In the genomic region with DNA sequence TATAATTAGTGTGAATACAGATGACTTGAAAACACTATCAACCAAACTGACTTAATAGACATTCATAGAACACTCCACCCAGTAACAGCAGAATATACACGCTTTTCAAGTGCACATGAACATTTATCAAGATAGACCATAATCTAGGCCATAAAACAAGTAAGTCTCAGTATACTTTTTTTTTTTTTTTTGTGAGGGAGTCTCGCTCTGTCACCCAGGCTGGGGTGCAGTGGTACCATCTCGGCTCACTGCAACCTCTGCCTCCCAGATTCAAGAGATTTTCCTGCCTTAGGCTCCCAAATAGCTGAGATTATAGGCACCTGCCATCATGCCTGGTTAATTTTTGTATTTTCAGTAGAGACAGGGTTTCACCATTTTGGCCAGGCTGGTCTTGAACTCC, we compare ENCODE assay signal across 1 cellular context. TPM values are rescaled to one million over a fixed set of nuclear protein-coding genes. Genes with fewer than 3 reads are reported as not detected.
"Had no signal": no experiment of that assay in that cellular context is flagged by ENCODE, and none has a peak within 500 bp of the region (broad histone marks: within the 10 kb centered on the region; RNA-seq: fewer than 3 reads in every experiment).

No MANE protein-coding gene starts in this region.

RNA-seq across cellular contexts. Expression of gene MYCN, which starts 36.4 kb away (rescaled TPM):
- total RNA-seq: subcutaneous adipose tissue had no signal
